Comparison of ENCODE assay signal across 8 cellular contexts in the genomic region with DNA sequence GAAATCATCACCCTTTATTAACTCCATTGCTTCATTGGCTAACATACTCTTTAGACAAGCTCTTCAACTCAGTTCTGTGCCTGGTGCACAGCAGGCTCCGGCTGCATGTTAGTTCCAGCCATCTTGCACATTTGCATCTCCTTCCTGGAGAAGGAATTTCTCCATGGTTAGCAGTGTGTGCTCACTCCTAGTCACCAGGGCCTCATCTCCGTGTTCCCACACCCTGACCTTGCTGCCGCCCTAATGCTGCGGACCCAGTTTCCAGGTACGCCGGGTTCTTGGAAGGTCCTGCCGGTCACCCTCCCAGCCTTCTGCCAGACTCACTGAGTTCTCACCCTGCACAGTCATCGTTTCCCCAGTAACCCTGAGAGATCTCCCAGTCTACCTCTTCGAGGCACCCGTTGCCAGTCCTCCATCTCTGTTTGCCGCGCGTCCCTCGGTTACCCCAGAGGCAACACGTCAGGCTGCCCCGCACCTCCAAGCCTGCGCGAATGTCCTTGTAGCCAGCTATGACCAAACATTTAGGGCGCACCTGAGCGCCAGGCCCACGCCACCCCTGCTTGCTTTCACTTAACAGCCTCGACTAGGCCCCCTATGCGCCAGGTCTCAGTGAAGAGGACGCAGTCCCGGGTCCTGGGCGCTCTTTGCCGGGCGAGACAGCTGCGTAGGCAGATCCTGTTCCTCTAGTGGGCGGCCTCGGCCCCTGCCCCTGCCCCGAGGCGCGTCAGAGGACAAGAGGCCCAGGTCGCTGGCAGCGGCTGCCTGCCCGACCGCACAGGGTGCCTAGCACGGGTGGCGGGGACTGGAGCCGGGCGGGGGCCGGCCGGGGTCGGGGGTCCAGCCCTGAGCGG. TPM values are rescaled to one million over a fixed set of nuclear protein-coding genes. Genes with fewer than 3 reads are reported as not detected.
DNase-seq lines count a peak whose midpoint lies in the region; ATAC-seq, FAIRE-seq and TF ChIP-seq lines count a peak whose summit lies in the region.

No MANE protein-coding gene starts in this region.

- no peaks in the 10 kb centered on the region for H3K27me3 Mint-ChIP-seq in progenitor cell of endocrine pancreas

- peak overlapping the region; percentile 93 for H3K4me3 Mint-ChIP-seq in progenitor cell of endocrine pancreas (ENCODE audit: low read depth)

- H3K9ac ChIP-seq in ES-I3 (ENCODE audit: low read depth, low read length) (peak overlapping the region; percentile 86), adipocyte (ENCODE audit: low read length) (peak overlapping the region; percentile 97)

- TF ChIP-seq CTCF in progenitor cell of endocrine pancreas (IDR thresholded peaks at IDR 0.05; ENCODE audit: unreplicated experiment): peak; percentile 26

- no peaks in the 10 kb centered on the region for H3K36me3 Mint-ChIP-seq in progenitor cell of endocrine pancreas (ENCODE audit: insufficient read depth)

- DNase-seq in Jurkat, Clone E6-1 (ENCODE audit: low read depth, low spot score): peak; percentile 30
- DNase-seq in SW480 (ENCODE audit: low spot score) (peak; percentile 78), adipocyte (ENCODE audit: low read depth) (peak; percentile 80), left ventricle myocardium superior (peak; percentile 88), progenitor cell of endocrine pancreas (ENCODE audit: low spot score, unreplicated experiment) (peak; percentile 64), urothelium cell line (ENCODE audit: low spot score) (peak; percentile 78)

- H3K4me3 ChIP-seq in Jurkat, Clone E6-1 (ENCODE audit: low read length): peak overlapping the region; percentile 70
- H3K4me3 ChIP-seq in adipocyte (ENCODE audit: low read length): peak overlapping the region; percentile 94

- H3K9me3 ChIP-seq in ES-I3 (ENCODE audit: control insufficient read depth, insufficient read depth, low read length): no peaks in the 10 kb centered on the region
- H3K9me3 ChIP-seq in adipocyte (ENCODE audit: control insufficient read depth, low read length): no peaks in the 10 kb centered on the region

- peak; percentile 49 for ATAC-seq in GM21723 (IDR thresholded peaks at IDR 0.05; ENCODE audit: unreplicated experiment)
- peak; percentile 69 for ATAC-seq in left ventricle myocardium superior

- peaks cover 40% of the 10 kb centered on the region for H3K4me1 Mint-ChIP-seq in progenitor cell of endocrine pancreas (ENCODE audit: low read depth)

- H3K27ac Mint-ChIP-seq in progenitor cell of endocrine pancreas: peak overlapping the region; percentile 98

- no peak for FAIRE-seq in urothelium cell line (lab: Jason Lieb, UNC)

- H3K36me3 ChIP-seq in ES-I3 (ENCODE audit: insufficient read depth, low read length) (no peaks in the 10 kb centered on the region), adipocyte (ENCODE audit: control insufficient read depth, insufficient read depth, low read length, severe bottlenecking) (no peaks in the 10 kb centered on the region)

- H3K9me3 Mint-ChIP-seq in progenitor cell of endocrine pancreas (ENCODE audit: low read depth): no peaks in the 10 kb centered on the region

- intact Hi-C loops in left ventricle myocardium superior (cut with micrococcal nuclease): no loop called here

- H3K27me3 ChIP-seq in adipocyte (replicated peaks; ENCODE audit: control insufficient read depth, insufficient read depth, low read length): no peaks in the 10 kb centered on the region

- H3K4me1 ChIP-seq in ES-I3 (ENCODE audit: insufficient read depth, low read length) (peaks cover 12% of the 10 kb centered on the region), adipocyte (ENCODE audit: control insufficient read depth, insufficient read depth, low read length) (peaks cover 27% of the 10 kb centered on the region)

RNA-seq across cellular contexts. Expression of a gene that starts 0.7 kb away (rescaled TPM):
- polyA plus RNA-seq in Jurkat, Clone E6-1 (2012; ENCODE audit: insufficient read depth, insufficient read length): 19.8 TPM
- total RNA-seq in left ventricle myocardium superior: 20.0 TPM
- 40.0 and 40.5 TPM in 2 replicates for total RNA-seq in progenitor cell of endocrine pancreas

RNA-seq across cellular contexts. Expression of a gene that starts 31.7 kb away (rescaled TPM):
- polyA plus RNA-seq in Jurkat, Clone E6-1 (2012; ENCODE audit: insufficient read depth, insufficient read length): 109 TPM
- total RNA-seq in left ventricle myocardium superior (94.6 TPM), progenitor cell of endocrine pancreas (189 and 200 TPM in 2 replicates)

Comparison
In these comparisons a context has a peak if more than half of its experiments do, and no peak if none do; other contexts are left out.
1. Peak in every context shown above with its lines: DNase-seq, ATAC-seq and H3K4me3 ChIP-seq.
2. DNase-seq: peak in every context shown above with its lines; median percentile 88 in left ventricle myocardium superior; 80 in adipocyte; 78 in SW480; 78 in urothelium cell line; 64 in progenitor cell of endocrine pancreas; 30 in Jurkat, Clone E6-1.